2 cellular contexts compared by ENCODE assay signal in genomic region chr2:187407407-187408084, GRCh38.
TF ChIP-seq lines count a peak whose summit lies in the region.

No MANE protein-coding gene starts in this region.

TF ChIP-seq in HepG2, 621 proteins besides CTCF, POLR2A, EP300 and RAD21:
- TF ChIP-seq ZHX2 (IDR thresholded peaks at IDR 0.05; ENCODE audit: low read depth) (no peak), ZHX2 (CRISPR knock-in tag; IDR thresholded peaks at IDR 0.05; ENCODE audit: borderline replicate concordance) (no peak), MAFF (IDR thresholded peaks at IDR 0.05; ENCODE audit: low read depth, low read length) (peak; percentile 88), ZBTB42 (CRISPR knock-in tag; IDR thresholded peaks at IDR 0.05) (no peak), ZNF709 (CRISPR knock-in tag; IDR thresholded peaks at IDR 0.05) (no peak), HINFP (CRISPR knock-in tag; IDR thresholded peaks at IDR 0.05; ENCODE audit: low read depth) (no peak), MAFK (conservative IDR thresholded peaks at IDR 0.05 in 1 of 2, IDR thresholded peaks at IDR 0.05 in 1 of 2; ENCODE audit: low read length in 2 of 2) (peak; percentile 79 to 92), SP2 (CRISPR knock-in tag; IDR thresholded peaks at IDR 0.05) (no peak)
TF ChIP-seq in HepG2: peak in this region for 2.

TF ChIP-seq in H1, 55 proteins besides CTCF, POLR2A, EP300 and RAD21:
- TF ChIP-seq BRCA1 (IDR thresholded peaks at IDR 0.05; ENCODE audit: low read depth, low read length) (no peak), TAF7 (optimal IDR thresholded peaks at IDR 0.05; ENCODE audit: borderline replicate concordance, low read depth, low read length) (no peak), TCF12 (IDR thresholded peaks at IDR 0.05; ENCODE audit: low read depth, low read length) (no peak), GTF2F1 (IDR thresholded peaks at IDR 0.05; ENCODE audit: borderline replicate concordance, low read depth, low read length) (no peak), JUN (IDR thresholded peaks at IDR 0.05; ENCODE audit: low read depth, low read length) (no peak), CTBP2 (IDR thresholded peaks at IDR 0.05; ENCODE audit: borderline replicate concordance, insufficient read depth, insufficient read length, low read length) (no peak), TEAD4 (IDR thresholded peaks at IDR 0.05; ENCODE audit: low read depth, low read length) (no peak), RNF2 (IDR thresholded peaks at IDR 0.05; ENCODE audit: borderline replicate concordance, low read depth, low read length, missing control alignments, poor library complexity, severe bottlenecking) (no peak), CHD7 (IDR thresholded peaks at IDR 0.05; ENCODE audit: insufficient replicate concordance, low read length) (no peak), SP2 (IDR thresholded peaks at IDR 0.05; ENCODE audit: low read length) (no peak), YY1 (IDR thresholded peaks at IDR 0.05; ENCODE audit: low read depth, low read length) (no peak)
TF ChIP-seq in H1: peak in this region for 0.
